1 cellular context compared by ENCODE assay signal in genomic region chr1:207691006-207691405, GRCh38.
TF ChIP-seq lines count a peak whose summit lies in the region.

No MANE protein-coding gene starts in this region.

TF ChIP-seq in H1, 55 proteins besides CTCF, POLR2A, EP300 and RAD21:
- TF ChIP-seq CEBPB (IDR thresholded peaks at IDR 0.05; ENCODE audit: low read depth, low read length): no peak
- TF ChIP-seq SAP30 (IDR thresholded peaks at IDR 0.05; ENCODE audit: insufficient read depth, insufficient replicate concordance, low read length): no peak
- TF ChIP-seq SIX5 (IDR thresholded peaks at IDR 0.05; ENCODE audit: low read depth, low read length): no peak
- no peak for TF ChIP-seq BRCA1 (IDR thresholded peaks at IDR 0.05; ENCODE audit: low read depth, low read length)
- TF ChIP-seq TEAD4 (IDR thresholded peaks at IDR 0.05; ENCODE audit: low read depth, low read length): no peak
- TF ChIP-seq KDM4A (IDR thresholded peaks at IDR 0.05; ENCODE audit: low read depth, low read length, severe bottlenecking): no peak
- TF ChIP-seq RNF2 (IDR thresholded peaks at IDR 0.05; ENCODE audit: borderline replicate concordance, low read depth, low read length, missing control alignments, poor library complexity, severe bottlenecking): no peak
- TF ChIP-seq JUND (IDR thresholded peaks at IDR 0.05; ENCODE audit: low read length): no peak
